In the genomic region with DNA sequence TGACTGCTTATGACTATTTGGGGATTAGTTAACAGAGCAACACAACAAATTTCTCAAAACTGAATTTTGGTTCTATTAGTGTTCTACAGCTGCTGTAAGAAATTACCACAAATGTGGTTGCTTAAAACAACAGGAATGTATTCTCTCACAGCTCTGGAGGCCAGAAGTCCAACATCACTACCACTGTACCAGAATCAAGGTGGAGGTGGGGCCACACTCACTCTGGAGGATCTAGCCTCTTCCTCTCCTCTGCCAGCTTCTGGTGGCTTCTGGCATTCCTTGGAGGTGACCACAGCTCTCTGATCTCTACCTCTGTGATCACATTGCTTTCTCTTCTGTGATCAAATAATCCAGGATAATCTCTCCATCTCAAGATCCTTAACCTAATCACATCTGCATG, we compare ENCODE assay signal across 21 cellular contexts.
DNase-seq lines count a peak whose midpoint lies in the region; ATAC-seq and TF ChIP-seq lines count a peak whose summit lies in the region.
"Had no signal": no experiment of that assay in that cellular context is flagged by ENCODE, and none has a peak within 500 bp of the region (broad histone marks: within the 10 kb centered on the region; RNA-seq: fewer than 3 reads in every experiment).

No MANE protein-coding gene starts in this region.

- no peak overlapping the region for H4K91ac ChIP-seq in IMR-90 (ENCODE audit: insufficient read depth, low read depth, low read length)

- H3K23ac ChIP-seq in IMR-90 (ENCODE audit: low read depth, low read length) = no peak overlapping the region

- no peak overlapping the region for H2BK120ac ChIP-seq in IMR-90 (ENCODE audit: low read depth, low read length)

- no peak for TF ChIP-seq RAD21 in IMR-90 (IDR thresholded peaks at IDR 0.05; ENCODE audit: low read length)

- no peak overlapping the region for H2BK15ac ChIP-seq in IMR-90 (ENCODE audit: low read depth, low read length)

- H3K14ac ChIP-seq in IMR-90 (replicated peaks; ENCODE audit: low read depth, low read length) = no peak overlapping the region

- H4K5ac ChIP-seq in IMR-90 (ENCODE audit: low read depth, low read length) = no peak overlapping the region

- H3K27ac ChIP-seq in IMR-90 (ENCODE audit: insufficient read depth, low read length) (no peak overlapping the region), prostate gland (no peak overlapping the region), testis (no peak overlapping the region)
- H3K27ac ChIP-seq: RWPE1, vagina had no signal

- TF ChIP-seq CTCF in IMR-90 (conservative IDR thresholded peaks at IDR 0.05; ENCODE audit: low read depth, low read length) (no peak), prostate gland (IDR thresholded peaks at IDR 0.05) (no peak), testis (IDR thresholded peaks at IDR 0.05) (no peak)

- H2BK20ac ChIP-seq in IMR-90 (ENCODE audit: low read depth, low read length) = no peak overlapping the region

- no peaks in the 10 kb centered on the region for H3K9me1 ChIP-seq in IMR-90 (ENCODE audit: insufficient read depth, low read length)

- H3K4me1 ChIP-seq in IMR-90 (ENCODE audit: control insufficient read depth, insufficient read depth, low read length) = peaks cover 5% of the 10 kb centered on the region
- H3K4me1 ChIP-seq in prostate gland (replicated peaks) = no peaks in the 10 kb centered on the region
- H3K4me1 ChIP-seq in testis = no peaks in the 10 kb centered on the region

- H3K56ac ChIP-seq in IMR-90 (ENCODE audit: extremely low read depth, insufficient read depth, low read length) = no peak overlapping the region

- in situ Hi-C loops in IMR-90 (cut with MboI; ENCODE audit: low sequenced_read_pairs) = no loop called here

- H2BK5ac ChIP-seq in IMR-90 (ENCODE audit: low read depth, low read length, poor library complexity, severe bottlenecking) = no peak overlapping the region

- H3K36me3 ChIP-seq in IMR-90 (ENCODE audit: control insufficient read depth, insufficient read depth, low read length) (no peaks in the 10 kb centered on the region), prostate gland (no peaks in the 10 kb centered on the region), testis (ENCODE audit: low read depth, missing control alignments) (no peaks in the 10 kb centered on the region)
- H3K36me3 ChIP-seq: vagina had no signal

- H3K9me3 ChIP-seq in IMR-90 (ENCODE audit: control insufficient read depth, insufficient read depth, low read length) = no peaks in the 10 kb centered on the region
- no peaks in the 10 kb centered on the region for H3K9me3 ChIP-seq in prostate gland
- no peaks in the 10 kb centered on the region for H3K9me3 ChIP-seq in testis
- H3K9me3 ChIP-seq: vagina had no signal

- no peak overlapping the region for H3K9ac ChIP-seq in IMR-90 (ENCODE audit: low read depth, low read length)

- no peak overlapping the region for H3K18ac ChIP-seq in IMR-90 (ENCODE audit: low read depth, low read length)

- intact Hi-C loops in IMR-90 (cut with micrococcal nuclease) = no loop called here
- intact Hi-C loops in prostate gland (cut with DNase I) = no loop called here
- intact Hi-C loops in testis (cut with DNase I; ENCODE audit: low total_unique reads) = no loop called here

- BruUV-seq in IMR-90 (replicated peaks; lab: Mats Ljungman, UMichigan) = no TSS peak

- no peak overlapping the region for H2AK9ac ChIP-seq in IMR-90 (replicated peaks; ENCODE audit: low read depth, low read length, poor library complexity)

- H3K4me3 ChIP-seq in IMR-90 (ENCODE audit: insufficient read depth, low read depth, low read length) (no peak overlapping the region), prostate gland (no peak overlapping the region), testis (no peak overlapping the region)
- H3K4me3 ChIP-seq: GM12878, smooth muscle cell, vagina had no signal

- H3K4me2 ChIP-seq in IMR-90 (ENCODE audit: low read depth, low read length) = no peak overlapping the region
- H3K4me2 ChIP-seq: smooth muscle cell had no signal

- H3K27me3 ChIP-seq in IMR-90 (ENCODE audit: control insufficient read depth, insufficient read depth, low read length) (peaks cover 4% of the 10 kb centered on the region; the same call in 1 of the 2 replicates), prostate gland (replicated peaks; ENCODE audit: insufficient read depth) (no peaks in the 10 kb centered on the region), testis (no peaks in the 10 kb centered on the region)
- H3K27me3 ChIP-seq: vagina had no signal

- no peak overlapping the region for H2AK5ac ChIP-seq in IMR-90 (ENCODE audit: low read depth, low read length)

- CTCF ChIA-PET in IMR-90 (lab: Yijun Ruan, JAX) = no interaction called here

- no peaks in the 10 kb centered on the region for H4K20me1 ChIP-seq in IMR-90 (ENCODE audit: insufficient read depth, low read length)

- ATAC-seq in IMR-90 (ENCODE audit: low read depth) = peak; percentile 37; the same call in 1 of the 2 replicates
- no peak for ATAC-seq in HG02840 (IDR thresholded peaks at IDR 0.05; ENCODE audit: low FRiP score, unreplicated experiment)
- ATAC-seq: GM12878; stimulated activated naive B cell treated with anti-CD40 and anti-IgM and Interleukin-4, amounts not matched to agents 10 μg/mL and 1 μg/mL and 100 μg/mL, for 72 hours had no signal

- POLR2A ChIA-PET in IMR-90 (lab: Charles Lee; ENCODE audit: unreplicated experiment) = no interaction called here

- H2AFZ ChIP-seq in IMR-90 (replicated peaks; ENCODE audit: low read length, poor library complexity) = no peak overlapping the region

- no peaks in the 10 kb centered on the region for H3K79me1 ChIP-seq in IMR-90 (ENCODE audit: low read depth in 1 of 2, low read length in 2 of 2)

- H3K4ac ChIP-seq in IMR-90 (ENCODE audit: low read depth, low read length) = no peak overlapping the region

- DNase-seq in EL (peak; percentile 38), IMR-90 (peak; percentile 14), astrocyte of the hippocampus (ENCODE audit: low read depth, low spot score) (peak; percentile 64), myocyte (ENCODE audit: low read depth) (peak; percentile 82), prostate gland (ENCODE audit: low spot score) (no peak), testis (no peak)
- no peak for DNase-seq in activated T-cell treated with anti-CD3 and anti-CD28 coated beads, Interleukin-2, amount 50 U/mL, for 48 hours
- DNase-seq: activated CD4-positive, alpha-beta memory T cell treated with anti-CD3 and anti-CD28 coated beads, Interleukin-2, amount 10 ng/mL, durations not matched to agents 7 days and 5 days; activated CD4-positive, CD25-positive, alpha-beta regulatory T cell; activated gamma-delta T cell treated with Interleukin-2 at 50 U/mL for 16 hours; caudate nucleus; CD4-positive, CD25-positive, alpha-beta regulatory T cell; DMS 273 treated with DMSO at 0.1 percent for 48 hours; NCI-H1417 treated with DMSO at 0.1 percent for 48 hours; NCI-H524 treated with DMSO at 0.1 percent for 48 hours; stimulated activated naive B cell treated with anti-CD40 and anti-IgM and Interleukin-4, amounts not matched to agents 10 μg/mL and 1 μg/mL and 100 μg/mL, for 72 hours had no signal

- dilution Hi-C loops in IMR-90 (cut with HindIII; ENCODE audit: low sequenced_read_pairs, unreplicated experiment) = no loop called here

- no peak overlapping the region for H4K8ac ChIP-seq in IMR-90 (ENCODE audit: low read depth in 2 of 2, low read length in 2 of 2)

- TF ChIP-seq POLR2A in IMR-90 (IDR thresholded peaks at IDR 0.05; ENCODE audit: low read depth, low read length) = no peak
- no peak for TF ChIP-seq POLR2A in prostate gland (IDR thresholded peaks at IDR 0.05)
- TF ChIP-seq POLR2A in testis (IDR thresholded peaks at IDR 0.05) = no peak

TF ChIP-seq in IMR-90, 13 proteins besides CTCF, POLR2A, EP300 and RAD21:
- no peak for TF ChIP-seq FOS (IDR thresholded peaks at IDR 0.05; ENCODE audit: low read depth, low read length)
- no peak for TF ChIP-seq NFE2L2 (IDR thresholded peaks at IDR 0.05; ENCODE audit: low read depth, low read length)
- no peak for TF ChIP-seq MXI1 (IDR thresholded peaks at IDR 0.05; ENCODE audit: borderline replicate concordance, low read depth, low read length)
- TF ChIP-seq MAZ (IDR thresholded peaks at IDR 0.05; ENCODE audit: borderline replicate concordance, low read depth, low read length) = no peak
- no peak for TF ChIP-seq CHD1 (IDR thresholded peaks at IDR 0.05; ENCODE audit: low read depth, low read length)
- no peak for TF ChIP-seq BHLHE40 (IDR thresholded peaks at IDR 0.05; ENCODE audit: low read depth, low read length)

Comparison
In these comparisons a context has a peak if more than half of its experiments do, and no peak if none do; other contexts are left out.
1. DNase-seq: peak in EL (single experiment), IMR-90 (single experiment), astrocyte of the hippocampus (single experiment) and myocyte (single experiment); none in activated T-cell treated with anti-CD3 and anti-CD28 coated beads, Interleukin-2, amount 50 U/mL, for 48 hours (0 of 2), prostate gland (single experiment) and testis (single experiment).